ENCODE assay signal across 19 cellular contexts in genomic region chr20:47338131-47338628, GRCh38. TPM values are rescaled to one million over a fixed set of nuclear protein-coding genes. Genes with fewer than 3 reads are reported as not detected.
DNase-seq lines count a peak whose midpoint lies in the region; ATAC-seq and TF ChIP-seq lines count a peak whose summit lies in the region.
"Had no signal": no experiment of that assay in that cellular context is flagged by ENCODE, and none has a peak within 500 bp of the region (broad histone marks: within the 10 kb centered on the region; RNA-seq: fewer than 3 reads in every experiment).

No MANE protein-coding gene starts in this region.

- peak overlapping the region; percentile 76; the same call in 1 of the 2 replicates for H3K27ac ChIP-seq in GM23338 (ENCODE audit: low read depth)
- peak overlapping the region; percentile 63 for H3K27ac ChIP-seq in hepatocyte
- H3K27ac ChIP-seq in sigmoid colon = peak overlapping the region; percentile 27 to 97 (median 92)
- H3K27ac ChIP-seq: uterus had no signal

- H3K36me3 Mint-ChIP-seq in GM23338 (ENCODE audit: low read depth) (peaks cover 62% of the 10 kb centered on the region), brain (peaks cover 50% of the 10 kb centered on the region)

- no peak overlapping the region for H3K4me3 Mint-ChIP-seq in GM23338
- H3K4me3 Mint-ChIP-seq in brain = no peak overlapping the region

- no peak overlapping the region for H3K4me2 ChIP-seq in GM23338
- H3K4me2 ChIP-seq in hepatocyte = peak overlapping the region; percentile 17

- TF ChIP-seq EP300 in sigmoid colon (IDR thresholded peaks at IDR 0.05) = no peak

- H3K79me2 ChIP-seq in GM23338 (replicated peaks; ENCODE audit: insufficient read depth) (peaks cover 100% of the 10 kb centered on the region), hepatocyte (peaks cover 94% of the 10 kb centered on the region)

- no peaks in the 10 kb centered on the region; the same call in 2 of the 3 replicates for H3K9me3 Mint-ChIP-seq in GM23338
- no peaks in the 10 kb centered on the region for H3K9me3 Mint-ChIP-seq in brain

- H3K36me3 ChIP-seq in GM23338 (ENCODE audit: insufficient read depth) (no peaks in the 10 kb centered on the region), hepatocyte (replicated peaks; ENCODE audit: insufficient read depth, low read depth) (no peaks in the 10 kb centered on the region), sigmoid colon (peaks cover 0 to 5% (median 0%) of the 10 kb centered on the region in 4 donors)
- H3K36me3 ChIP-seq: uterus had no signal

- H3K27me3 Mint-ChIP-seq in GM23338 (ENCODE audit: insufficient read depth, low read depth, poor library complexity) (peaks cover 14% of the 10 kb centered on the region), brain (no peaks in the 10 kb centered on the region)

- H4K20me1 ChIP-seq in GM23338 (replicated peaks; ENCODE audit: insufficient read depth) (peaks cover 47% of the 10 kb centered on the region), hepatocyte (ENCODE audit: insufficient read depth, poor library complexity, severe bottlenecking) (no peaks in the 10 kb centered on the region)

- DNase-seq in GM23338 (ENCODE audit: low spot score) (no peak), hepatocyte (ENCODE audit: low spot score) (no peak), sigmoid colon (no peak), NCI-H146 (lab: John Stamatoyannopoulos, UW) (no peak), SK-N-DZ (ENCODE audit: low spot score) (no peak), AG08396 (ENCODE audit: low spot score) (no peak), NOMO-1 (lab: John Stamatoyannopoulos, UW; ENCODE audit: unreplicated experiment in 2 of 2) (no peak)
- DNase-seq: COR-L47; left cardiac atrium; NCI-H1436; NCI-H2227 treated with DMSO at 0.1 percent for 48 hours; SHP77; stimulated activated CD4-positive, alpha-beta T cell treated with anti-CD3 and anti-CD28 coated beads, Interleukin-12 subunit alpha, Interleukin-12 subunit beta, amount 100 ng/mL, for 4 hours; stimulated activated naive CD4-positive, alpha-beta T cell; T-helper 2 cell; uterus had no signal

- H2AFZ ChIP-seq in GM23338 (no peak overlapping the region), hepatocyte (no peak overlapping the region)

- H3F3A ChIP-seq in GM23338 (replicated peaks; ENCODE audit: low read depth) = peaks cover 26% of the 10 kb centered on the region

- no peaks in the 10 kb centered on the region for H3K27me3 ChIP-seq in GM23338 (ENCODE audit: insufficient read depth)
- H3K27me3 ChIP-seq in hepatocyte = no peaks in the 10 kb centered on the region
- no peaks in the 10 kb centered on the region for H3K27me3 ChIP-seq in sigmoid colon
- H3K27me3 ChIP-seq: uterus had no signal

- TF ChIP-seq POLR2A in sigmoid colon (IDR thresholded peaks at IDR 0.05) = no peak

- H3K9me3 ChIP-seq in hepatocyte (ENCODE audit: low read depth) (no peaks in the 10 kb centered on the region), sigmoid colon (no peaks in the 10 kb centered on the region)
- H3K9me3 ChIP-seq: uterus had no signal

- 69% methylated on average over 11 of the region's 11 CpGs for WGBS in hepatocyte (ENCODE audit: low lambda C conversion rate, missing lambda C conversion rate)
- WGBS in sigmoid colon, 2 donors = 91 to 93% methylated on average over 11 of the region's 11 CpGs

- intact Hi-C loops in sigmoid colon (cut with DNase I) = no loop called here

- ATAC-seq in GM23338 = no peak
- ATAC-seq: esophagus mucosa, GM12878 had no signal

- H3K4me3 ChIP-seq in GM23338 = no peak overlapping the region
- H3K4me3 ChIP-seq in hepatocyte = no peak overlapping the region
- H3K4me3 ChIP-seq in sigmoid colon = no peak overlapping the region
- H3K4me3 ChIP-seq: GM12878, uterus had no signal

- peaks cover 61% of the 10 kb centered on the region for H3K4me1 ChIP-seq in GM23338 (ENCODE audit: insufficient read depth)
- H3K4me1 ChIP-seq in hepatocyte (ENCODE audit: insufficient read depth) = peaks cover 67% of the 10 kb centered on the region
- H3K4me1 ChIP-seq in sigmoid colon = peaks cover 0 to 80% (median 69%) of the 10 kb centered on the region in 4 donors
- H3K4me1 ChIP-seq: uterus had no signal

- peaks cover 56% of the 10 kb centered on the region for H3K4me1 Mint-ChIP-seq in GM23338
- H3K4me1 Mint-ChIP-seq in brain = peaks cover 58% of the 10 kb centered on the region

- H3K27ac Mint-ChIP-seq in GM23338 (peak overlapping the region; percentile 44; the same call in 1 of the 2 replicates), brain (peak overlapping the region in 4 of 5 experiments; percentile 41 to 93 (median 78))

- H3K9me2 ChIP-seq in GM23338 (ENCODE audit: insufficient read depth) = no peaks in the 10 kb centered on the region
- no peaks in the 10 kb centered on the region for H3K9me2 ChIP-seq in hepatocyte (replicated peaks; ENCODE audit: insufficient read depth)

- TF ChIP-seq CTCF in GM23338 (conservative IDR thresholded peaks at IDR 0.05; ENCODE audit: low read depth in 2 of 2) = no peak
- no peak for TF ChIP-seq CTCF in brain (conservative IDR thresholded peaks at IDR 0.05)
- no peak for TF ChIP-seq CTCF in hepatocyte (IDR thresholded peaks at IDR 0.05; ENCODE audit: poor library complexity)
- TF ChIP-seq CTCF in sigmoid colon (IDR thresholded peaks at IDR 0.05) = no peak

TF ChIP-seq in GM23338, 12 proteins besides CTCF, POLR2A, EP300 and RAD21 (continues in another document):
- TF ChIP-seq EZH2 (IDR thresholded peaks at IDR 0.05; ENCODE audit: low read depth, unreplicated experiment) (no peak), REST (IDR thresholded peaks at IDR 0.05; ENCODE audit: unreplicated experiment) (no peak), ZNF331 (CRISPR knock-in tag; IDR thresholded peaks at IDR 0.05; ENCODE audit: low read depth) (no peak), POLR2AphosphoS5 (IDR thresholded peaks at IDR 0.05; ENCODE audit: low read depth) (no peak), STAT1 (IDR thresholded peaks at IDR 0.05; ENCODE audit: unreplicated experiment) (no peak), NANOG (IDR thresholded peaks at IDR 0.05; ENCODE audit: borderline replicate concordance) (no peak)
- TF ChIP-seq, protein P1, sequence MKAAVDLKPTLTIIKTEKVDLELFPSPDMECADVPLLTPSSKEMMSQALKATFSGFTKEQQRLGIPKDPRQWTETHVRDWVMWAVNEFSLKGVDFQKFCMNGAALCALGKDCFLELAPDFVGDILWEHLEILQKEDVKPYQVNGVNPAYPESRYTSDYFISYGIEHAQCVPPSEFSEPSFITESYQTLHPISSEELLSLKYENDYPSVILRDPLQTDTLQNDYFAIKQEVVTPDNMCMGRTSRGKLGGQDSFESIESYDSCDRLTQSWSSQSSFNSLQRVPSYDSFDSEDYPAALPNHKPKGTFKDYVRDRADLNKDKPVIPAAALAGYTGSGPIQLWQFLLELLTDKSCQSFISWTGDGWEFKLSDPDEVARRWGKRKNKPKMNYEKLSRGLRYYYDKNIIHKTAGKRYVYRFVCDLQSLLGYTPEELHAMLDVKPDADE (IDR thresholded peaks at IDR 0.05) = no peak

RNA-seq across cellular contexts. Expression of gene ZMYND8, which starts 18.3 kb away (rescaled TPM):
- total RNA-seq in GM23338 (2014; rRNA removed; shearing (Covaris generic)) = 64.2 and 70.9 TPM in 2 replicates
- polyA plus RNA-seq in GM23338 (2016; fragmentation: Nextera tagmentation; extraction: Ambion mirVana) = 122 and 128 TPM in 2 replicates
- polyA plus RNA-seq in brain (ENCODE audit: insufficient read depth, low read depth, low replicate concordance) = 29.9 TPM
- 28.9 and 30.3 TPM in 2 replicates for total RNA-seq in hepatocyte
- 34.3 and 43.1 TPM in 2 replicates for polyA plus RNA-seq in hepatocyte
- 10 to 100 TPM; 24.8 to 46.0 (median 29.3) TPM for total RNA-seq in sigmoid colon
- polyA plus RNA-seq in sigmoid colon = 10 to 100 TPM in 2 of 3 donors, 1 to 10 TPM in 1; 7.8 to 23.2 (median 11.3) TPM
- polyA plus RNA-seq in SK-N-DZ (2014; cell fraction: cytosol; rRNA removed) = 44.5 and 55.5 TPM in 2 replicates
- polyA plus RNA-seq in SK-N-DZ (2014; cell fraction: nucleus; rRNA removed) = 49.4 and 91.3 TPM in 2 replicates
